In genomic region chr19:7000816-7001215, GRCh38 we compare ENCODE assay signal across 27 cellular contexts. TPM values are rescaled to one million over a fixed set of nuclear protein-coding genes. Genes with fewer than 3 reads are reported as not detected.
"Had no signal": no experiment of that assay in that cellular context is flagged by ENCODE, and none has a peak within 500 bp of the region (broad histone marks: within the 10 kb centered on the region; RNA-seq: fewer than 3 reads in every experiment).

No MANE protein-coding gene starts in this region.

- H3K4me3 Mint-ChIP-seq: activated naive CD8-positive, alpha-beta T cell treated with anti-CD3 and anti-CD28 coated beads, Interleukin-2, amount 50 U/mL, for 24 hours; naive thymus-derived CD8-positive, alpha-beta T cell; neural progenitor cell; stimulated activated naive B cell treated with anti-CD40 and anti-IgM and Interleukin-4, amounts not matched to agents 10 μg/mL and 1 μg/mL and 100 μg/mL, for 72 hours had no signal

- DNase-seq: activated CD4-positive, alpha-beta T cell treated with anti-CD3 and anti-CD28 coated beads for 4 hours; activated CD4-positive, alpha-beta T cell treated with anti-CD3 and anti-CD28 coated beads, Interleukin-2, amount 50 U/mL, for 48 hours; activated CD4-positive, CD25-positive, alpha-beta regulatory T cell; activated gamma-delta T cell; activated naive CD4-positive, alpha-beta T cell treated with anti-CD3 and anti-CD28 coated beads, Interleukin-2, amount 50 U/mL, for 16 hours; activated naive CD8-positive, alpha-beta T cell treated with anti-CD3 and anti-CD28 coated beads, Interleukin-2, amount 50 U/mL, for 24 hours; cerebellar nuclear complex; effector CD4-positive, alpha-beta T cell; foreskin keratinocyte; kidney glomerular epithelial cell; left lung; naive thymus-derived CD8-positive, alpha-beta T cell; stimulated activated CD4-positive, alpha-beta T cell treated with anti-CD3 and anti-CD28 coated beads, Interleukin-15, amount 100 ng/mL, for 24 hours; stimulated activated CD8-positive, alpha-beta memory T cell treated with anti-CD3 and anti-CD28 coated beads, Interleukin-4, amount 100 ng/mL, for 48 hours; stimulated activated naive B cell treated with anti-CD40 and anti-IgM and Interleukin-4, amounts not matched to agents 10 μg/mL and 1 μg/mL and 100 μg/mL, for 72 hours; SW 1271; T-helper 2 cell; testis had no signal

- H3K4me1 Mint-ChIP-seq: neural progenitor cell had no signal

- H3K27ac Mint-ChIP-seq: activated naive CD8-positive, alpha-beta T cell treated with anti-CD3 and anti-CD28 coated beads, Interleukin-2, amount 50 U/mL, for 24 hours; neural progenitor cell; stimulated activated naive B cell treated with anti-CD40 and anti-IgM and Interleukin-4, amounts not matched to agents 10 μg/mL and 1 μg/mL and 100 μg/mL, for 72 hours had no signal

- H3K36me3 Mint-ChIP-seq: naive thymus-derived CD8-positive, alpha-beta T cell; neural progenitor cell; stimulated activated naive B cell treated with anti-CD40 and anti-IgM and Interleukin-4, amounts not matched to agents 10 μg/mL and 1 μg/mL and 100 μg/mL, for 72 hours had no signal

- H3K9me3 Mint-ChIP-seq: stimulated activated naive B cell treated with anti-CD40 and anti-IgM and Interleukin-4, amounts not matched to agents 10 μg/mL and 1 μg/mL and 100 μg/mL, for 72 hours had no signal

- H3K27me3 Mint-ChIP-seq: naive thymus-derived CD8-positive, alpha-beta T cell had no signal

RNA-seq across cellular contexts. Expression of gene MBD3L2B, which starts 20.4 kb away (rescaled TPM):
- total RNA-seq: activated CD8-positive, alpha-beta memory T cell treated with anti-CD3 and anti-CD28 coated beads for 36 hours; foreskin keratinocyte; left lung; lung microvascular endothelial cell; naive thymus-derived CD8-positive, alpha-beta T cell; osteoblast; posterior vena cava; renal cortical epithelial cell; sciatic nerve; smooth muscle cell; testis had no signal
- polyA plus RNA-seq: esophagus; foreskin keratinocyte; naive thymus-derived CD8-positive, alpha-beta T cell; smooth muscle cell had no signal

RNA-seq across cellular contexts. Expression of gene MBD3L5, which starts 29.6 kb away (rescaled TPM):
- total RNA-seq: activated CD8-positive, alpha-beta memory T cell treated with anti-CD3 and anti-CD28 coated beads for 36 hours; foreskin keratinocyte; left lung; lung microvascular endothelial cell; naive thymus-derived CD8-positive, alpha-beta T cell; osteoblast; posterior vena cava; renal cortical epithelial cell; sciatic nerve; smooth muscle cell; testis had no signal
- polyA plus RNA-seq: esophagus; foreskin keratinocyte; naive thymus-derived CD8-positive, alpha-beta T cell; smooth muscle cell had no signal

RNA-seq across cellular contexts. Expression of gene MBD3L4, which starts 39.2 kb away (rescaled TPM):
- total RNA-seq: activated CD8-positive, alpha-beta memory T cell treated with anti-CD3 and anti-CD28 coated beads for 36 hours; foreskin keratinocyte; left lung; lung microvascular endothelial cell; naive thymus-derived CD8-positive, alpha-beta T cell; osteoblast; posterior vena cava; renal cortical epithelial cell; sciatic nerve; smooth muscle cell; testis had no signal
- polyA plus RNA-seq: esophagus; foreskin keratinocyte; naive thymus-derived CD8-positive, alpha-beta T cell; smooth muscle cell had no signal

RNA-seq across cellular contexts. Expression of gene MBD3L2, which starts 48.3 kb away (rescaled TPM):
- total RNA-seq: activated CD8-positive, alpha-beta memory T cell treated with anti-CD3 and anti-CD28 coated beads for 36 hours; foreskin keratinocyte; left lung; lung microvascular endothelial cell; naive thymus-derived CD8-positive, alpha-beta T cell; osteoblast; posterior vena cava; renal cortical epithelial cell; sciatic nerve; smooth muscle cell; testis had no signal
- polyA plus RNA-seq: esophagus; foreskin keratinocyte; naive thymus-derived CD8-positive, alpha-beta T cell; smooth muscle cell had no signal

RNA-seq across cellular contexts. Expression of gene MBD3L3, which starts 57.7 kb away (rescaled TPM):
- total RNA-seq: activated CD8-positive, alpha-beta memory T cell treated with anti-CD3 and anti-CD28 coated beads for 36 hours; foreskin keratinocyte; left lung; lung microvascular endothelial cell; naive thymus-derived CD8-positive, alpha-beta T cell; osteoblast; posterior vena cava; renal cortical epithelial cell; sciatic nerve; smooth muscle cell had no signal
- polyA plus RNA-seq: esophagus; foreskin keratinocyte; naive thymus-derived CD8-positive, alpha-beta T cell; smooth muscle cell had no signal
